In the genomic region with DNA sequence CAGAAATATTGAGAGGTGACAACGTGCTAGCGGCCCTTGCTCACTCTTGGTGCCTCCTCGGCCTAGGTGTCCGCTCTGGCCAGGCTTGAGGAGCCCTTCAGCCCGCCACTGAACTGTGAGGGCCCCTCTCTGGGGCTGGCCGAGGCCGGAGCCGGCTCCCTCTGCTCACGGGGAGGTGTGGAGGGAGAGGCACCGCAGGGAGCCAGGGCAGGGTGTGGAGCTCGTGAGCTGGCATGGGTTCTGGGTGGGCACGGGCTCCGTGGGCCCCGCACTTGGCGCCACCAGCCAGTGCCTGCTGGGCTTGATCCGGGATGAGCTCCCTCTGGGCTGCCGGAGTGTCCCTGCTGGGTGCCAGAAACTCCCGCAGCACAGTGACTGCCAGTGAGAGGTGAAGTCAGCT, we compare ENCODE assay signal across 20 cellular contexts.
"Had no signal": no experiment of that assay in that cellular context is flagged by ENCODE, and none has a peak within 500 bp of the region (broad histone marks: within the 10 kb centered on the region; RNA-seq: fewer than 3 reads in every experiment).

No MANE protein-coding gene starts in this region.

- H3K27ac Mint-ChIP-seq: immature natural killer cell had no signal

- H3K27ac ChIP-seq: coronary artery, dorsolateral prefrontal cortex, esophagus muscularis mucosa, foreskin keratinocyte, gastrocnemius medialis, hepatocyte, left lung, lower lobe of right lung had no signal

- FAIRE-seq: colon had no signal

- H3K4me1 Mint-ChIP-seq: immature natural killer cell had no signal

- H2AFZ ChIP-seq: hepatocyte had no signal

- ATAC-seq: foreskin keratinocyte, gastrocnemius medialis, left cardiac atrium, left lung, left ventricle myocardium superior, lower lobe of right lung had no signal

- H3K27me3 ChIP-seq: foreskin keratinocyte, gastrocnemius medialis, hepatocyte, left lung had no signal

- DNase-seq: cerebellar nuclear complex; dorsolateral prefrontal cortex; effector CD4-positive, alpha-beta T cell; effector memory CD4-positive, alpha-beta T cell; foreskin keratinocyte; gastrocnemius medialis; glutamatergic neuron; head of caudate nucleus; hypothalamus; immature natural killer cell; islet precursor cell; left cardiac atrium; left lung; left ventricle myocardium superior; lower lobe of right lung; midbrain had no signal

- H3K4me3 ChIP-seq: coronary artery, dorsolateral prefrontal cortex, esophagus muscularis mucosa, gastrocnemius medialis, hepatocyte, left lung, lower lobe of right lung had no signal

- H3K9me3 ChIP-seq: gastrocnemius medialis had no signal

- H3K4me2 ChIP-seq: hepatocyte had no signal

- H3K4me3 Mint-ChIP-seq: immature natural killer cell had no signal

- H3K4me1 ChIP-seq: esophagus muscularis mucosa, foreskin keratinocyte, gastrocnemius medialis, left lung, lower lobe of right lung had no signal

- H3K36me3 ChIP-seq: esophagus muscularis mucosa, gastrocnemius medialis, left lung, lower lobe of right lung had no signal
